ENCODE assay signal across 8 cellular contexts in genomic region chr19:17522988-17523872, GRCh38. TPM values are rescaled to one million over a fixed set of nuclear protein-coding genes. Genes with fewer than 3 reads are reported as not detected.
DNase-seq lines count a peak whose midpoint lies in the region; ATAC-seq, FAIRE-seq and TF ChIP-seq lines count a peak whose summit lies in the region.

No MANE protein-coding gene starts in this region.

- WGBS in HepG2 (ENCODE audit: low lambda C conversion rate) = 67% methylated on average over 23 of the region's 24 CpGs
- 32 to 50% methylated on average over 4 to 24 of the region's 24 CpGs for WGBS in transverse colon (ENCODE audit: low coverage in 1 of 2), 2 donors

- H2AFZ ChIP-seq in KMS-11 (ENCODE audit: low read depth) = peak overlapping the region; percentile 19; the same call in 1 of the 2 replicates
- H2AFZ ChIP-seq in HepG2 (ENCODE audit: low read length) = no peak overlapping the region

- CTCF ChIA-PET in HepG2 (lab: Yijun Ruan, JAX; ENCODE audit: low intra/inter-chr PET ratio, low total read pairs) = no interaction called here

- ATAC-seq in GM21526 (IDR thresholded peaks at IDR 0.05; ENCODE audit: low FRiP score, unreplicated experiment) = peak; percentile 61
- peak; percentile 30 for ATAC-seq in HepG2

- intact Hi-C loops in HepG2 (cut with micrococcal nuclease; ENCODE audit: unreplicated experiment) = no loop called here
- intact Hi-C loops in transverse colon (cut with DNase I; ENCODE audit: low total_unique reads) = no loop called here

- TF ChIP-seq EP300 in HepG2 (IDR thresholded peaks at IDR 0.05; ENCODE audit: low read depth in 2 of 2, low read length in 2 of 2) = no peak
- no peak for TF ChIP-seq EP300 in HepG2 (CRISPR knock-in tag; IDR thresholded peaks at IDR 0.05; ENCODE audit: borderline replicate concordance)
- TF ChIP-seq EP300 in transverse colon (IDR thresholded peaks at IDR 0.05; ENCODE audit: low read depth) = no peak

- TF ChIP-seq CTCF in GM12864 (IDR thresholded peaks at IDR 0.05; ENCODE audit: low read depth, low read length, missing control alignments) (no peak), KMS-11 (conservative IDR thresholded peaks at IDR 0.05; ENCODE audit: low read depth, low read length) (no peak), HepG2 (CRISPR knock-in tag; IDR thresholded peaks at IDR 0.05) (no peak), transverse colon (IDR thresholded peaks at IDR 0.05) (no peak)

- POLR2A ChIA-PET in HepG2 (lab: Yijun Ruan, JAX) = no interaction called here

- H3K36me3 ChIP-seq in KMS-11 (ENCODE audit: insufficient read depth) = no peaks in the 10 kb centered on the region
- no peaks in the 10 kb centered on the region for H3K36me3 ChIP-seq in HepG2 (replicated peaks in 1 of 2; ENCODE audit: control insufficient read depth in 1 of 2, insufficient read depth in 2 of 2, low read length in 2 of 2)
- peaks cover 0 to 15% (median 0%) of the 10 kb centered on the region in 4 donors for H3K36me3 ChIP-seq in transverse colon

- TF ChIP-seq POLR2A in HepG2 (IDR thresholded peaks at IDR 0.05; ENCODE audit: insufficient read depth in 1 of 2, low read depth in 2 of 2, low read length in 2 of 2) (no peak), transverse colon (IDR thresholded peaks at IDR 0.05) (no peak)

- no peaks in the 10 kb centered on the region for H3K79me2 ChIP-seq in KMS-11 (ENCODE audit: insufficient read depth, low read depth)
- H3K79me2 ChIP-seq in HepG2 (ENCODE audit: insufficient read depth, low read length) = no peaks in the 10 kb centered on the region

- H3K27ac ChIP-seq in KMS-11 (no peak overlapping the region), HepG2 (ENCODE audit: extremely low read length, insufficient read depth, low read length) (no peak overlapping the region), transverse colon (peak overlapping the region; percentile 46 to 62 (median 53))

- no peak for FAIRE-seq in HepG2 (lab: Jason Lieb, UNC)

- H3K4me3 ChIP-seq in GM12864 (ENCODE audit: low read depth, low read length) = no peak overlapping the region
- H3K4me3 ChIP-seq in KMS-11 (IDR thresholded peaks at IDR 0.05; ENCODE audit: insufficient read depth, low read depth, low read length) = no peak overlapping the region
- H3K4me3 ChIP-seq in HepG2 (replicated peaks in 1 of 3; ENCODE audit: insufficient read depth in 1 of 3, low read depth in 2 of 3, low read length in 3 of 3) = no peak overlapping the region
- H3K4me3 ChIP-seq in transverse colon = no peak overlapping the region

- in situ Hi-C loops in HepG2 (cut with HindIII; ENCODE audit: extremely low pct_ligation_motif_present, low pct_unique_long_range_greater_than_20kb) (no loop called here), transverse colon (cut with MboI; ENCODE audit: low pct_ligation_motif_present in 1 of 4, low pct_unique_long_range_greater_than_20kb in 1 of 4, low sequenced_read_pairs in 3 of 4) (no loop called here)

- peak; percentile 91 for DNase-seq in GM12864 (ENCODE audit: low read depth)
- DNase-seq in activated T-cell treated with anti-CD3 and anti-CD28 coated beads for 48 hours (ENCODE audit: low read depth) = peak; percentile 41
- DNase-seq in HepG2 (ENCODE audit: low spot score) = no peak
- peak; percentile 73 for DNase-seq in transverse colon
- DNase-seq in occipital lobe (lab: John Stamatoyannopoulos, UW) = no peak
- no peak for DNase-seq in NCI-H2107 treated with DMSO at 0.1 percent for 48 hours (lab: John Stamatoyannopoulos, UW; ENCODE audit: unreplicated experiment)

- H3K27me3 ChIP-seq in KMS-11 (ENCODE audit: insufficient read depth, low read depth) (peaks cover 36% of the 10 kb centered on the region), HepG2 (ENCODE audit: control insufficient read depth in 1 of 2, insufficient read depth in 2 of 2, low read length in 2 of 2) (0 out of 5 replicates have a peak, but pooled peaks cover 0 to 1% of the 10 kb centered on the region in 2 experiments), transverse colon (peaks cover 14% of the 10 kb centered on the region)

- H3K9ac ChIP-seq in KMS-11 (no peak overlapping the region), HepG2 (ENCODE audit: insufficient read depth, low read depth, low read length) (no peak overlapping the region)

- H3K4me2 ChIP-seq in KMS-11 (peak overlapping the region; percentile 68; the same call in 1 of the 2 replicates), HepG2 (ENCODE audit: low read depth, low read length) (no peak overlapping the region)

- H4K20me1 ChIP-seq in KMS-11 (ENCODE audit: insufficient read depth) (no peaks in the 10 kb centered on the region), HepG2 (ENCODE audit: insufficient read depth, low read length) (no peaks in the 10 kb centered on the region)

- TF ChIP-seq RAD21 in HepG2 (CRISPR knock-in tag; IDR thresholded peaks at IDR 0.05) = no peak

- no peaks in the 10 kb centered on the region for H3K9me3 ChIP-seq in HepG2 (ENCODE audit: low read length)
- no peaks in the 10 kb centered on the region for H3K9me3 ChIP-seq in transverse colon

- peaks cover 35% of the 10 kb centered on the region for H3K4me1 ChIP-seq in KMS-11 (ENCODE audit: low read depth, poor library complexity, severe bottlenecking)
- H3K4me1 ChIP-seq in HepG2 (ENCODE audit: insufficient read depth, low read length) = peaks cover 20% of the 10 kb centered on the region
- peaks cover 0 to 13% (median 0%) of the 10 kb centered on the region in 4 donors for H3K4me1 ChIP-seq in transverse colon

- BruUV-seq in HepG2 (replicated peaks; lab: Mats Ljungman, UMichigan) = no TSS peak

RNA-seq across cellular contexts. Expression of gene PGLS, which starts 11.8 kb away (rescaled TPM):
- total RNA-seq in HepG2 (2016; rRNA removed; fragmentation: Illumina TruSeq; extraction: Trizol) (33.8 and 36.7 TPM in 2 replicates), transverse colon (100 to 1,000 TPM in 3 of 4 donors, 10 to 100 TPM in 1; 90.4 to 146 (median 117) TPM), occipital lobe (36.3 TPM)
- 28.7 and 30.6 TPM in 2 replicates for total RNA-seq in HepG2 (2016; cell fraction: cytosol; rRNA removed; fragmentation: Illumina TruSeq; extraction: Trizol; ENCODE audit: low read depth)
- 31.6 and 33.6 TPM in 2 replicates for total RNA-seq in HepG2 (2016; cell fraction: insoluble cytoplasmic fraction; rRNA removed; fragmentation: Illumina TruSeq; extraction: Trizol)
- 36.0 and 41.5 TPM in 2 replicates for total RNA-seq in HepG2 (2016; cell fraction: membrane; rRNA removed; fragmentation: Illumina TruSeq; extraction: Trizol)
- total RNA-seq in HepG2 (2016; cell fraction: nucleus; rRNA removed; fragmentation: Illumina TruSeq; extraction: Trizol) = 18.4 and 23.5 TPM in 2 replicates
- polyA plus RNA-seq in HepG2 (2011; rRNA removed) = 43.8 and 49.1 TPM in 2 replicates
- polyA plus RNA-seq in HepG2 (2011; cell fraction: cytosol; rRNA removed) = 33.3 and 59.8 TPM in 2 replicates
- 74.2 and 74.7 TPM in 2 replicates for polyA plus RNA-seq in HepG2 (2011; cell fraction: nucleus; rRNA removed)
- polyA plus RNA-seq in HepG2 (2012) = 26.9 and 37.3 TPM in 2 replicates
- 48.8 and 52.7 TPM in 2 replicates for polyA plus RNA-seq in HepG2 (2016; cell fraction: cytosol; fragmentation: Illumina TruSeq; extraction: Trizol; ENCODE audit: low read depth)
- polyA plus RNA-seq in HepG2 (2016; cell fraction: insoluble cytoplasmic fraction; fragmentation: Illumina TruSeq; extraction: Trizol; ENCODE audit: low read depth) = 50.4 and 56.4 TPM in 2 replicates
- polyA plus RNA-seq in HepG2 (2016; cell fraction: membrane; fragmentation: Illumina TruSeq; extraction: Trizol; ENCODE audit: low read depth) = 55.3 and 57.7 TPM in 2 replicates
- polyA plus RNA-seq in HepG2 (2016; cell fraction: nucleus; fragmentation: Illumina TruSeq; extraction: Trizol; ENCODE audit: insufficient read depth, low read depth) = 47.8 and 49.3 TPM in 2 replicates
- polyA minus RNA-seq in HepG2 (2011; rRNA and poly(A)+ RNA removed; ENCODE audit: low replicate concordance) = 83.1 and 129 TPM in 2 replicates
- polyA minus RNA-seq in HepG2 (2011; cell fraction: cytosol; rRNA and poly(A)+ RNA removed) = 36.2 and 38.6 TPM in 2 replicates
- polyA minus RNA-seq in HepG2 (2011; cell fraction: nucleus; rRNA and poly(A)+ RNA removed) = 19.7 and 23.1 TPM in 2 replicates

RNA-seq across cellular contexts. Expression of gene COLGALT1, which starts 32.2 kb away (rescaled TPM):
- total RNA-seq in HepG2 (2016; rRNA removed; fragmentation: Illumina TruSeq; extraction: Trizol) = 33.3 and 58.0 TPM in 2 replicates
- total RNA-seq in HepG2 (2016; cell fraction: cytosol; rRNA removed; fragmentation: Illumina TruSeq; extraction: Trizol; ENCODE audit: low read depth) = 9.3 and 10.3 TPM in 2 replicates
- total RNA-seq in HepG2 (2016; cell fraction: insoluble cytoplasmic fraction; rRNA removed; fragmentation: Illumina TruSeq; extraction: Trizol) = 33.6 and 57.7 TPM in 2 replicates
- total RNA-seq in HepG2 (2016; cell fraction: membrane; rRNA removed; fragmentation: Illumina TruSeq; extraction: Trizol) = 32.5 and 35.6 TPM in 2 replicates
- 53.1 and 65.6 TPM in 2 replicates for total RNA-seq in HepG2 (2016; cell fraction: nucleus; rRNA removed; fragmentation: Illumina TruSeq; extraction: Trizol)
- polyA plus RNA-seq in HepG2 (2011; rRNA removed) = 196 and 211 TPM in 2 replicates
- polyA plus RNA-seq in HepG2 (2011; cell fraction: cytosol; rRNA removed) = 111 and 141 TPM in 2 replicates
- polyA plus RNA-seq in HepG2 (2011; cell fraction: nucleus; rRNA removed) = 153 and 157 TPM in 2 replicates
- 58.7 and 87.4 TPM in 2 replicates for polyA plus RNA-seq in HepG2 (2012)
- polyA plus RNA-seq in HepG2 (2016; cell fraction: cytosol; fragmentation: Illumina TruSeq; extraction: Trizol; ENCODE audit: low read depth) = 9.2 and 9.8 TPM in 2 replicates
- polyA plus RNA-seq in HepG2 (2016; cell fraction: insoluble cytoplasmic fraction; fragmentation: Illumina TruSeq; extraction: Trizol; ENCODE audit: low read depth) = 35.7 and 38.2 TPM in 2 replicates
- polyA plus RNA-seq in HepG2 (2016; cell fraction: membrane; fragmentation: Illumina TruSeq; extraction: Trizol; ENCODE audit: low read depth) = 23.4 and 28.7 TPM in 2 replicates
- polyA plus RNA-seq in HepG2 (2016; cell fraction: nucleus; fragmentation: Illumina TruSeq; extraction: Trizol; ENCODE audit: insufficient read depth, low read depth) = 111 TPM in 2 replicates
- 360 and 644 TPM in 2 replicates for polyA minus RNA-seq in HepG2 (2011; rRNA and poly(A)+ RNA removed; ENCODE audit: low replicate concordance)
- 74.1 and 77.3 TPM in 2 replicates for polyA minus RNA-seq in HepG2 (2011; cell fraction: cytosol; rRNA and poly(A)+ RNA removed)
- 32.0 and 33.2 TPM in 2 replicates for polyA minus RNA-seq in HepG2 (2011; cell fraction: nucleus; rRNA and poly(A)+ RNA removed)
- total RNA-seq in transverse colon = 10 to 100 TPM; 38.6 to 78.6 (median 54.7) TPM
- 20.7 TPM for total RNA-seq in occipital lobe

RNA-seq across cellular contexts. Expression of gene SLC27A1, which starts 52.9 kb away (rescaled TPM):
- total RNA-seq in HepG2 (2016; rRNA removed; fragmentation: Illumina TruSeq; extraction: Trizol) = 1.7 and 4.1 TPM in 2 replicates
- total RNA-seq in HepG2 (2016; cell fraction: cytosol; rRNA removed; fragmentation: Illumina TruSeq; extraction: Trizol; ENCODE audit: low read depth) = 0.71 and 0.79 TPM in 2 replicates
- total RNA-seq in HepG2 (2016; cell fraction: insoluble cytoplasmic fraction; rRNA removed; fragmentation: Illumina TruSeq; extraction: Trizol) = 1.7 and 4.7 TPM in 2 replicates
- total RNA-seq in HepG2 (2016; cell fraction: membrane; rRNA removed; fragmentation: Illumina TruSeq; extraction: Trizol) = 1.8 and 2.2 TPM in 2 replicates
- 4.2 and 7.1 TPM in 2 replicates for total RNA-seq in HepG2 (2016; cell fraction: nucleus; rRNA removed; fragmentation: Illumina TruSeq; extraction: Trizol)
- polyA plus RNA-seq in HepG2 (2011; rRNA removed) = 8.7 and 8.8 TPM in 2 replicates
- 5.6 and 8.5 TPM in 2 replicates for polyA plus RNA-seq in HepG2 (2011; cell fraction: cytosol; rRNA removed)
- 30.2 and 36.7 TPM in 2 replicates for polyA plus RNA-seq in HepG2 (2011; cell fraction: nucleus; rRNA removed)
- polyA plus RNA-seq in HepG2 (2012) = 4.1 and 6.3 TPM in 2 replicates
- 0.52 and 0.53 TPM in 2 replicates for polyA plus RNA-seq in HepG2 (2016; cell fraction: cytosol; fragmentation: Illumina TruSeq; extraction: Trizol; ENCODE audit: low read depth)
- polyA plus RNA-seq in HepG2 (2016; cell fraction: insoluble cytoplasmic fraction; fragmentation: Illumina TruSeq; extraction: Trizol; ENCODE audit: low read depth) = 1.3 and 1.7 TPM in 2 replicates
- 0.94 and 1.2 TPM in 2 replicates for polyA plus RNA-seq in HepG2 (2016; cell fraction: membrane; fragmentation: Illumina TruSeq; extraction: Trizol; ENCODE audit: low read depth)
- 9.9 and 10.8 TPM in 2 replicates for polyA plus RNA-seq in HepG2 (2016; cell fraction: nucleus; fragmentation: Illumina TruSeq; extraction: Trizol; ENCODE audit: insufficient read depth, low read depth)
- 1.1 and 18.4 TPM in 2 replicates for polyA minus RNA-seq in HepG2 (2011; rRNA and poly(A)+ RNA removed; ENCODE audit: low replicate concordance)
- polyA minus RNA-seq in HepG2 (2011; cell fraction: cytosol; rRNA and poly(A)+ RNA removed) = 7.5 and 11.5 TPM in 2 replicates
- polyA minus RNA-seq in HepG2 (2011; cell fraction: nucleus; rRNA and poly(A)+ RNA removed) = 5.5 and 9.3 TPM in 2 replicates
- total RNA-seq in transverse colon = 10 to 100 TPM in 1 of 4 donors, 1 to 10 TPM in 3; 4.0 to 11.1 (median 7.0) TPM
- total RNA-seq in occipital lobe = 14.2 TPM

Comparison
In these comparisons a context has a peak if more than half of its experiments do, and no peak if none do; other contexts are left out.
1. DNase-seq: peak in GM12864 (single experiment), activated T-cell treated with anti-CD3 and anti-CD28 coated beads for 48 hours (single experiment) and transverse colon (single experiment); none in HepG2 (single experiment), occipital lobe (single experiment) and NCI-H2107 treated with DMSO at 0.1 percent for 48 hours (single experiment).
2. H3K27ac ChIP-seq: peak in transverse colon (4 of 4); none in KMS-11 (single experiment) and HepG2 (single experiment).